In the genomic region with DNA sequence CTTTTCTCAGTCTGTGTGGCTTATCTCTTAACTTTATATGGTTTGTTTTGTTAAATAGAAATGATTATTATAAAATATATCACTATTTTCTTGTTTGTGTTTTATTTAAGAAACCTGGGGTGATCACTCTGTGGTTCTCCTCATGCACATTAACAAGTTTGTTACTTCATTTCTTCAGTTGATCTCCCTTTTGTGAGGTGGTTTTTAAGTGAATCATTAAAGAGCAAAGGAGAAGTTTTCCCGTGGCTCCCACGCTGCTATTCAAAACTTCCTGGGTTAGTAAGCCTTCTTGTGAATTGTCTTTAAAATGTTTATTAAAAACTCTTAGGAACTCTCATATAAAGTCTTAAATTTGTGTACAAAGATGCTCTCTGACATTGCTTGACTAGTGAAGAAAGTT, we compare ENCODE assay signal across 19 cellular contexts. TPM values are rescaled to one million over a fixed set of nuclear protein-coding genes. Genes with fewer than 3 reads are reported as not detected.
A peak's percentile ranks its signal among the peaks of the same experiment; 100 is the strongest.
DNase-seq lines count a peak whose midpoint lies in the region; ATAC-seq, FAIRE-seq and TF ChIP-seq lines count a peak whose summit lies in the region.
"Had no signal": no experiment of that assay in that cellular context is flagged by ENCODE, and none has a peak within 500 bp of the region (broad histone marks: within the 10 kb centered on the region; RNA-seq: fewer than 3 reads in every experiment).

No MANE protein-coding gene starts in this region.

- peaks cover 63% of the 10 kb centered on the region for H3K9me3 Mint-ChIP-seq in nephron progenitor cell

- H3K36me3 Mint-ChIP-seq in nephron progenitor cell (ENCODE audit: low read depth) = peaks cover 96% of the 10 kb centered on the region

- ATAC-seq in GM18873 (IDR thresholded peaks at IDR 0.05; ENCODE audit: low FRiP score, unreplicated experiment) (no peak), lower lobe of right lung (no peak)
- ATAC-seq: PC-3 had no signal

- peaks cover 2% of the 10 kb centered on the region for H3K27me3 Mint-ChIP-seq in nephron progenitor cell (ENCODE audit: low read depth, poor library complexity)

- H3K27me3 ChIP-seq in lower lobe of right lung (ENCODE audit: low read depth) = no peaks in the 10 kb centered on the region

- peaks cover 13% of the 10 kb centered on the region for H3K4me1 Mint-ChIP-seq in nephron progenitor cell

- H3K4me3 Mint-ChIP-seq in nephron progenitor cell = no peak overlapping the region

- no peak overlapping the region for H3K27ac ChIP-seq in lower lobe of right lung
- H3K27ac ChIP-seq: RWPE1 had no signal

- FAIRE-seq in RCC 7860 (lab: Jason Lieb, UNC) = peak; percentile 77
- FAIRE-seq: H1 had no signal

- H3K27ac Mint-ChIP-seq in nephron progenitor cell = peak overlapping the region; percentile 68

- H3K9me3 ChIP-seq in lower lobe of right lung = no peaks in the 10 kb centered on the region

- H3K4me3 ChIP-seq in fibroblast of mammary gland (ENCODE audit: control insufficient read depth, low read depth, low read length) (no peak overlapping the region), lower lobe of right lung (no peak overlapping the region)

- intact Hi-C loops in lower lobe of right lung (cut with DNase I) = no loop called here

- no peaks in the 10 kb centered on the region for H3K36me3 ChIP-seq in lower lobe of right lung

- DNase-seq in RCC 7860 (ENCODE audit: low spot score) (no peak), fibroblast of mammary gland (ENCODE audit: low read depth) (peak; percentile 6), nephron progenitor cell (no peak), SK-N-DZ (ENCODE audit: low spot score) (no peak), lower lobe of right lung (no peak), globus pallidus (ENCODE audit: low spot score) (no peak)
- DNase-seq: C1 segment of cervical spinal cord, GF-D8, MV-4-11, NCI-H1417, NCI-H187, NCI-H2107, NCI-H226, NCI-H524 treated with DMSO at 0.1 percent for 48 hours, PC-3, SIG-M5 had no signal

- TF ChIP-seq CTCF in fibroblast of mammary gland (conservative IDR thresholded peaks at IDR 0.05; ENCODE audit: control insufficient read depth, insufficient read depth, low read depth, low read length) = no peak
- TF ChIP-seq CTCF in nephron progenitor cell (IDR thresholded peaks at IDR 0.05) = no peak
- no peak for TF ChIP-seq CTCF in lower lobe of right lung (IDR thresholded peaks at IDR 0.05)

- H3K4me1 ChIP-seq in lower lobe of right lung = peaks cover 63% of the 10 kb centered on the region

RNA-seq across cellular contexts. Expression of gene ADIPOR2, which starts 11.8 kb away (rescaled TPM):
- 38.2 and 38.4 TPM in 2 replicates for polyA plus RNA-seq in SK-N-DZ (2014; cell fraction: cytosol; rRNA removed)
- 37.5 and 38.7 TPM in 2 replicates for polyA plus RNA-seq in SK-N-DZ (2014; cell fraction: nucleus; rRNA removed)
- 83.8 TPM for total RNA-seq in lower lobe of right lung
